Comparison of ENCODE assay signal across 21 cellular contexts in genomic region chr4:37922323-37922722, GRCh38. TPM values are rescaled to one million over a fixed set of nuclear protein-coding genes. Genes with fewer than 3 reads are reported as not detected.
A peak's percentile ranks its signal among the peaks of the same experiment; 100 is the strongest.
DNase-seq lines count a peak whose midpoint lies in the region; ATAC-seq, FAIRE-seq and TF ChIP-seq lines count a peak whose summit lies in the region.
"Had no signal": no experiment of that assay in that cellular context is flagged by ENCODE, and none has a peak within 500 bp of the region (broad histone marks: within the 10 kb centered on the region; RNA-seq: fewer than 3 reads in every experiment).

No MANE protein-coding gene starts in this region.

- peaks cover 6% of the 10 kb centered on the region for H3K4me1 ChIP-seq in osteoblast (ENCODE audit: insufficient read depth, low read length)

- no peak for FAIRE-seq in RCC 7860 (lab: Jason Lieb, UNC)
- FAIRE-seq: colon had no signal

- DNase-seq in SIG-M5 treated with dmso at 0.1 percent for 504 hours (lab: John Stamatoyannopoulos, UW; ENCODE audit: unreplicated experiment) (peak; percentile 16), SIG-M5 (lab: John Stamatoyannopoulos, UW) (no peak), RPMI7951 (ENCODE audit: low read depth) (peak; percentile 78), fibroblast of mammary gland (ENCODE audit: low read depth) (peak; percentile 82), osteoblast (ENCODE audit: insufficient read length, low spot score, missing footprints) (no peak), NCI-H1694 treated with DMSO at 0.1 percent for 48 hours (lab: John Stamatoyannopoulos, UW) (no peak), RCC 7860 (ENCODE audit: low spot score) (no peak)
- DNase-seq: 8988T; activated naive CD8-positive, alpha-beta T cell treated with anti-CD3 and anti-CD28 coated beads, Interleukin-2, amount 10 ng/mL, durations not matched to agents 7 days and 5 days; CD4-positive, alpha-beta T cell; erythroblast; hypothalamus; NCI-H1105; NCI-H2227 treated with DMSO at 0.1 percent for 48 hours; stimulated activated CD4-positive, alpha-beta T cell treated with anti-CD3 and anti-CD28 coated beads, Interleukin-4, amount 100 ng/mL, for 4 hours; WERI-Rb-1 had no signal

- no peak overlapping the region for H3K4me2 ChIP-seq in osteoblast (ENCODE audit: insufficient read depth, low read length)

- no peaks in the 10 kb centered on the region for H3K36me3 ChIP-seq in osteoblast (ENCODE audit: insufficient read depth, low read length)
- H3K36me3 ChIP-seq: WERI-Rb-1 had no signal

- H3K9me3 ChIP-seq in osteoblast (ENCODE audit: low read depth, low read length), result no peaks in the 10 kb centered on the region

- H3K79me2 ChIP-seq in osteoblast (ENCODE audit: insufficient read depth, low read length), result no peaks in the 10 kb centered on the region

- no peak overlapping the region for H3K4me3 ChIP-seq in fibroblast of mammary gland (ENCODE audit: control insufficient read depth, low read depth, low read length)
- H3K4me3 ChIP-seq in osteoblast (ENCODE audit: insufficient read depth, low read length), result no peak overlapping the region

- H3K27ac ChIP-seq in osteoblast (ENCODE audit: low read depth, low read length), result no peak overlapping the region
- H3K27ac ChIP-seq: WERI-Rb-1 had no signal

- peaks cover 2% of the 10 kb centered on the region for H3K27me3 ChIP-seq in osteoblast (ENCODE audit: insufficient read depth, low read length)

- ATAC-seq in HG02798 (IDR thresholded peaks at IDR 0.05; ENCODE audit: poor library complexity, unreplicated experiment), result no peak
- ATAC-seq: sciatic nerve, SK-N-SH treated with all-trans-retinoic acid at 6 μM for 48 hours had no signal

- H2AFZ ChIP-seq in osteoblast (ENCODE audit: low read length), result peak overlapping the region; percentile 28

- no peak for TF ChIP-seq CTCF in fibroblast of mammary gland (conservative IDR thresholded peaks at IDR 0.05; ENCODE audit: control insufficient read depth, insufficient read depth, low read depth, low read length)
- no peak for TF ChIP-seq CTCF in osteoblast (IDR thresholded peaks at IDR 0.05; ENCODE audit: extremely low read depth, low read depth, low read length)

- no peaks in the 10 kb centered on the region for H4K20me1 ChIP-seq in osteoblast (ENCODE audit: insufficient read depth, low read length)

RNA-seq across cellular contexts. Expression of gene TBC1D1, which starts 31.4 kb away (rescaled TPM):
- total RNA-seq in RPMI7951 (2014; rRNA removed; shearing (Covaris generic)), result 66.0 and 68.2 TPM in 2 replicates
- total RNA-seq in osteoblast, result 66.6 and 81.0 TPM in 2 replicates

RNA-seq across cellular contexts. Expression of gene PTTG2, which starts 37.9 kb away (rescaled TPM):
- not detected in 2 replicates for total RNA-seq in RPMI7951 (2014; rRNA removed; shearing (Covaris generic))
- not detected in 2 replicates for total RNA-seq in osteoblast
- total RNA-seq: neural crest cell had no signal

Comparison
In these comparisons a context has a peak if more than half of its experiments do, and no peak if none do; other contexts are left out.
1. DNase-seq: peak in SIG-M5 treated with dmso at 0.1 percent for 504 hours (single experiment), RPMI7951 (single experiment) and fibroblast of mammary gland (single experiment); none in SIG-M5 (single experiment), osteoblast (single experiment), NCI-H1694 treated with DMSO at 0.1 percent for 48 hours (single experiment) and RCC 7860 (single experiment).